In genomic region chr20:18416478-18416877, GRCh38 we compare ENCODE assay signal across 21 cellular contexts.
"Had no signal": no experiment of that assay in that cellular context is flagged by ENCODE, and none has a peak within 500 bp of the region (broad histone marks: within the 10 kb centered on the region; RNA-seq: fewer than 3 reads in every experiment).

No MANE protein-coding gene starts in this region.

- H3K4me3 Mint-ChIP-seq: activated CD4-positive, alpha-beta memory T cell treated with anti-CD3 and anti-CD28 coated beads for 36 hours; activated naive CD4-positive, alpha-beta T cell treated with anti-CD3 and anti-CD28 coated beads for 36 hours; activated naive CD8-positive, alpha-beta T cell treated with anti-CD3 and anti-CD28 coated beads, Interleukin-2, amount 10 ng/mL, durations not matched to agents 7 days and 5 days; activated T-cell treated with anti-CD3 and anti-CD28 coated beads, Interleukin-2, amount 50 U/mL, for 72 hours; naive thymus-derived CD4-positive, alpha-beta T cell; stimulated activated naive CD8-positive, alpha-beta T cell treated with anti-CD3 and anti-CD28 coated beads, Interleukin-15, amount 100 ng/mL, for 72 hours had no signal

- H3K36me3 Mint-ChIP-seq: activated CD4-positive, alpha-beta memory T cell treated with anti-CD3 and anti-CD28 coated beads for 36 hours; activated naive CD8-positive, alpha-beta T cell treated with anti-CD3 and anti-CD28 coated beads, Interleukin-2, amount 10 ng/mL, durations not matched to agents 7 days and 5 days; naive thymus-derived CD4-positive, alpha-beta T cell had no signal

- H3K4me1 ChIP-seq: colonic mucosa, esophagus squamous epithelium, lower lobe of right lung, pancreas, suprapubic skin, vagina had no signal

- DNase-seq: activated CD4-positive, alpha-beta memory T cell treated with anti-CD3 and anti-CD28 coated beads for 36 hours; activated CD4-positive, alpha-beta T cell treated with anti-CD3 and anti-CD28 coated beads for 48 hours; activated effector memory CD4-positive, alpha-beta T cell treated with Interleukin-2 at 50 U/mL for 16 hours; activated naive CD4-positive, alpha-beta T cell treated with anti-CD3 and anti-CD28 coated beads for 36 hours; activated naive CD8-positive, alpha-beta T cell treated with anti-CD3 and anti-CD28 coated beads, Interleukin-2, amount 10 ng/mL, durations not matched to agents 7 days and 5 days; activated T-cell treated with anti-CD3 and anti-CD28 coated beads, Interleukin-2, amount 50 U/mL, for 72 hours; amniotic stem cell; colonic mucosa; esophagus squamous epithelium; heart left ventricle; kidney; lower lobe of right lung; naive thymus-derived CD4-positive, alpha-beta T cell; pancreas; right cardiac atrium; stimulated activated CD4-positive, alpha-beta T cell treated with anti-CD3 and anti-CD28 coated beads, Interleukin-12 subunit alpha, Interleukin-12 subunit beta, amount 100 ng/mL, for 4 hours; stimulated activated naive CD8-positive, alpha-beta T cell treated with anti-CD3 and anti-CD28 coated beads, Interleukin-15, amount 100 ng/mL, for 72 hours; trophoblast cell had no signal

- H3K27ac ChIP-seq: colonic mucosa, esophagus squamous epithelium, heart left ventricle, lower lobe of right lung, neutrophil, pancreas, suprapubic skin, vagina had no signal

- H3K27me3 Mint-ChIP-seq: activated CD4-positive, alpha-beta memory T cell treated with anti-CD3 and anti-CD28 coated beads for 36 hours; activated naive CD8-positive, alpha-beta T cell treated with anti-CD3 and anti-CD28 coated beads, Interleukin-2, amount 10 ng/mL, durations not matched to agents 7 days and 5 days; stimulated activated naive CD8-positive, alpha-beta T cell treated with anti-CD3 and anti-CD28 coated beads, Interleukin-15, amount 100 ng/mL, for 72 hours had no signal

- H3K27ac Mint-ChIP-seq: activated CD4-positive, alpha-beta memory T cell treated with anti-CD3 and anti-CD28 coated beads for 36 hours; activated naive CD4-positive, alpha-beta T cell treated with anti-CD3 and anti-CD28 coated beads for 36 hours; activated naive CD8-positive, alpha-beta T cell treated with anti-CD3 and anti-CD28 coated beads, Interleukin-2, amount 10 ng/mL, durations not matched to agents 7 days and 5 days; activated T-cell treated with anti-CD3 and anti-CD28 coated beads, Interleukin-2, amount 50 U/mL, for 72 hours had no signal

- H3K9me3 Mint-ChIP-seq: activated CD4-positive, alpha-beta memory T cell treated with anti-CD3 and anti-CD28 coated beads for 36 hours; activated naive CD4-positive, alpha-beta T cell treated with anti-CD3 and anti-CD28 coated beads for 36 hours; activated naive CD8-positive, alpha-beta T cell treated with anti-CD3 and anti-CD28 coated beads, Interleukin-2, amount 10 ng/mL, durations not matched to agents 7 days and 5 days; activated T-cell treated with anti-CD3 and anti-CD28 coated beads, Interleukin-2, amount 50 U/mL, for 72 hours; naive thymus-derived CD4-positive, alpha-beta T cell; stimulated activated naive CD8-positive, alpha-beta T cell treated with anti-CD3 and anti-CD28 coated beads, Interleukin-15, amount 100 ng/mL, for 72 hours had no signal

- H3K9me3 ChIP-seq: colonic mucosa, esophagus squamous epithelium, heart left ventricle, lower lobe of right lung, neutrophil, pancreas, suprapubic skin, vagina had no signal

- H3K4me3 ChIP-seq: colonic mucosa, esophagus squamous epithelium, heart left ventricle, lower lobe of right lung, pancreas, suprapubic skin, vagina had no signal

- H3K27me3 ChIP-seq: colonic mucosa, esophagus squamous epithelium, heart left ventricle, neutrophil, pancreas, suprapubic skin, vagina had no signal

- H3K36me3 ChIP-seq: colonic mucosa, esophagus squamous epithelium, heart left ventricle, lower lobe of right lung, neutrophil, pancreas, suprapubic skin, vagina had no signal
